In genomic region chr6:53634184-53634631, GRCh38 we compare ENCODE assay signal across 10 cellular contexts. TPM values are rescaled to one million over a fixed set of nuclear protein-coding genes. Genes with fewer than 3 reads are reported as not detected.
DNase-seq lines count a peak whose midpoint lies in the region; ATAC-seq lines count a peak whose summit lies in the region.
"Had no signal": no experiment of that assay in that cellular context is flagged by ENCODE, and none has a peak within 500 bp of the region (broad histone marks: within the 10 kb centered on the region; RNA-seq: fewer than 3 reads in every experiment).

No MANE protein-coding gene starts in this region.

- no peaks in the 10 kb centered on the region for H3K9me3 Mint-ChIP-seq in natural killer cell treated with Interleukin-12 subunit alpha and Interleukin-12 subunit beta and Interleukin-15 and Interleukin-18, amount 100 ng/mL, for 72 hours
- H3K9me3 Mint-ChIP-seq in activated CD4-positive, alpha-beta T cell treated with anti-CD3 and anti-CD28 coated beads, Interleukin-2, amount 10 ng/mL, durations not matched to agents 24 days and 14 days, result peaks cover 5% of the 10 kb centered on the region
- H3K9me3 Mint-ChIP-seq: brain had no signal

- H3K4me3 Mint-ChIP-seq in natural killer cell treated with Interleukin-12 subunit alpha and Interleukin-12 subunit beta and Interleukin-15 and Interleukin-18, amount 100 ng/mL, for 72 hours, result no peak overlapping the region
- no peak overlapping the region for H3K4me3 Mint-ChIP-seq in activated CD4-positive, alpha-beta T cell treated with anti-CD3 and anti-CD28 coated beads, Interleukin-2, amount 10 ng/mL, durations not matched to agents 24 days and 14 days
- H3K4me3 Mint-ChIP-seq: brain had no signal

- intact Hi-C loops in activated CD4-positive, alpha-beta T cell treated with anti-CD3 and anti-CD28 coated beads, Interleukin-2, amount 10 ng/mL, durations not matched to agents 24 days and 14 days (cut with micrococcal nuclease), result no loop called here

- peaks cover 14 to 16% of the 10 kb centered on the region in 2 donors for H3K4me1 Mint-ChIP-seq in natural killer cell treated with Interleukin-12 subunit alpha and Interleukin-12 subunit beta and Interleukin-15 and Interleukin-18, amount 100 ng/mL, for 72 hours (ENCODE audit: low read depth in 2 of 2)
- peaks cover 3% of the 10 kb centered on the region for H3K4me1 Mint-ChIP-seq in activated CD4-positive, alpha-beta T cell treated with anti-CD3 and anti-CD28 coated beads, Interleukin-2, amount 10 ng/mL, durations not matched to agents 24 days and 14 days
- H3K4me1 Mint-ChIP-seq: brain had no signal

- peak overlapping the region in 1 of 2 donors; percentile 81 for H3K27ac Mint-ChIP-seq in natural killer cell treated with Interleukin-12 subunit alpha and Interleukin-12 subunit beta and Interleukin-15 and Interleukin-18, amount 100 ng/mL, for 72 hours
- H3K27ac Mint-ChIP-seq in activated CD4-positive, alpha-beta T cell treated with anti-CD3 and anti-CD28 coated beads, Interleukin-2, amount 10 ng/mL, durations not matched to agents 24 days and 14 days, result no peak overlapping the region

- no peak for DNase-seq in natural killer cell treated with Interleukin-12 subunit alpha and Interleukin-12 subunit beta and Interleukin-15 and Interleukin-18, amount 100 ng/mL, for 72 hours (ENCODE audit: low spot score)
- DNase-seq in DMS79 treated with DMSO at 0.1 percent for 48 hours (lab: John Stamatoyannopoulos, UW) (no peak), SHP77 (lab: John Stamatoyannopoulos, UW) (no peak), T-helper 9 cell (no peak)
- DNase-seq in activated CD4-positive, alpha-beta T cell treated with anti-CD3 and anti-CD28 coated beads, Interleukin-2, amount 10 ng/mL, durations not matched to agents 24 days and 14 days, result no peak
- DNase-seq: activated T-cell treated with anti-CD3 and anti-CD28 coated beads, Interleukin-2, amount 50 U/mL, for 48 hours had no signal

- peaks cover 0 to 3% of the 10 kb centered on the region in 2 donors for H3K27me3 Mint-ChIP-seq in natural killer cell treated with Interleukin-12 subunit alpha and Interleukin-12 subunit beta and Interleukin-15 and Interleukin-18, amount 100 ng/mL, for 72 hours
- H3K27me3 Mint-ChIP-seq in activated CD4-positive, alpha-beta T cell treated with anti-CD3 and anti-CD28 coated beads, Interleukin-2, amount 10 ng/mL, durations not matched to agents 24 days and 14 days, result peaks cover 15% of the 10 kb centered on the region

- H3K36me3 Mint-ChIP-seq in natural killer cell treated with Interleukin-12 subunit alpha and Interleukin-12 subunit beta and Interleukin-15 and Interleukin-18, amount 100 ng/mL, for 72 hours, result no peaks in the 10 kb centered on the region
- no peaks in the 10 kb centered on the region for H3K36me3 Mint-ChIP-seq in activated CD4-positive, alpha-beta T cell treated with anti-CD3 and anti-CD28 coated beads, Interleukin-2, amount 10 ng/mL, durations not matched to agents 24 days and 14 days (ENCODE audit: low read depth)
- H3K36me3 Mint-ChIP-seq: brain had no signal

- peak; percentile 68 for ATAC-seq in GM19043 (IDR thresholded peaks at IDR 0.05; ENCODE audit: low read depth, unreplicated experiment)
- peak; percentile 67 for ATAC-seq in HG02763 (IDR thresholded peaks at IDR 0.05; ENCODE audit: unreplicated experiment)
- ATAC-seq in HG03469 (IDR thresholded peaks at IDR 0.05; ENCODE audit: unreplicated experiment), result peak; percentile 76
- peak; percentile 44 to 81 for ATAC-seq in natural killer cell treated with Interleukin-12 subunit alpha and Interleukin-12 subunit beta and Interleukin-15 and Interleukin-18, amount 100 ng/mL, for 72 hours

RNA-seq across cellular contexts. Expression of gene KLHL31, which starts 31.3 kb away (rescaled TPM):
- under 1 TPM; 0.12 to 0.22 TPM for total RNA-seq in natural killer cell treated with Interleukin-12 subunit alpha and Interleukin-12 subunit beta and Interleukin-15 and Interleukin-18, amount 100 ng/mL, for 72 hours
- 0.21 and 0.23 TPM in 2 replicates for total RNA-seq in activated CD4-positive, alpha-beta T cell treated with anti-CD3 and anti-CD28 coated beads, Interleukin-2, amount 10 ng/mL, durations not matched to agents 24 days and 14 days
